Comparison of ENCODE assay signal across 12 cellular contexts in the genomic region with DNA sequence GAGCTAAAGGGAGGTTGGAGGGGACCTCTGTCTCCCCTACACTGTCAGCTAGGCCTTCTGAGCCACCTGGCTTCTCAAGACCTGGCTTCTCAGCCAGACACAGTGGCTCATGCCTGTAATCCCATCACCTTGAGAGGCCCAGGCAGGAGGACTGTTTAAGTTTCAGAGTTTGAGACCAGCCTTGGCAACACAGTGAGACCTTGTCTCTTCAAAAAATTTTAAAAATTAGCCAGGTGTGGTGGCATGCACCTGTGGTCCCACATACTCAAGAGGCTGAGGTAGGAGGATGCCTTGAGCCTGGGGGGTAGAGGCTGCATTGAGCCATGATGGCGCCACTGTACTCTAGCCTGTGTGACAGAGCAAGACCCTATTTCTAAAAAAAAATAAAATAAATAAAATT. TPM values are rescaled to one million over a fixed set of nuclear protein-coding genes. Genes with fewer than 3 reads are reported as not detected.
DNase-seq lines count a peak whose midpoint lies in the region; ATAC-seq and TF ChIP-seq lines count a peak whose summit lies in the region.
"Had no signal": no experiment of that assay in that cellular context is flagged by ENCODE, and none has a peak within 500 bp of the region (broad histone marks: within the 10 kb centered on the region; RNA-seq: fewer than 3 reads in every experiment).

No MANE protein-coding gene starts in this region.

- CTCF ChIA-PET in activated naive CD4-positive, alpha-beta T cell treated with anti-CD3 and anti-CD28 coated beads, Interleukin-2, amount 10 ng/mL, durations not matched to agents 7 days and 5 days (lab: Charles Lee): interaction anchor here (1.4 to 3.2 kb wide), 3 partner anchors 13 to 31 kb away, joined by 3 to 15 read pairs (median 4); no protein-coding TSS in a partner anchor
- CTCF ChIA-PET in activated CD4-positive, alpha-beta memory T cell treated with anti-CD3 and anti-CD28 coated beads, Interleukin-2, amount 10 ng/mL, durations not matched to agents 7 days and 5 days (lab: Charles Lee): interaction anchor here (0.7 to 4.0 kb wide), 13 partner anchors 10 to 107 kb away, joined by 3 to 17 read pairs (median 4); no protein-coding TSS in a partner anchor

- ATAC-seq in GM21360 (IDR thresholded peaks at IDR 0.05; ENCODE audit: unreplicated experiment): no peak

- TF ChIP-seq CTCF in stomach (IDR thresholded peaks at IDR 0.05): no peak

- H3K27ac ChIP-seq in iPS-20b (ENCODE audit: low read length) (peak overlapping the region; percentile 7), stomach (peak overlapping the region in 4 of 5 donors; percentile 7 to 63 (median 20))

- H3K9me3 Mint-ChIP-seq in activated naive CD4-positive, alpha-beta T cell treated with anti-CD3 and anti-CD28 coated beads, Interleukin-2, amount 10 ng/mL, durations not matched to agents 7 days and 5 days: no peaks in the 10 kb centered on the region
- H3K9me3 Mint-ChIP-seq in activated CD4-positive, alpha-beta memory T cell treated with anti-CD3 and anti-CD28 coated beads, Interleukin-2, amount 10 ng/mL, durations not matched to agents 7 days and 5 days: no peaks in the 10 kb centered on the region

- no peak overlapping the region for H3K4me3 ChIP-seq in iPS-20b (ENCODE audit: low read length)
- no peak overlapping the region for H3K4me3 ChIP-seq in stomach

- peaks cover 45% of the 10 kb centered on the region for H3K4me1 ChIP-seq in iPS-20b (ENCODE audit: insufficient read depth, low read length)
- H3K4me1 ChIP-seq in stomach: peaks cover 24 to 74% (median 50%) of the 10 kb centered on the region in 4 donors

- peak overlapping the region; percentile 87 for H3K27ac Mint-ChIP-seq in activated naive CD4-positive, alpha-beta T cell treated with anti-CD3 and anti-CD28 coated beads, Interleukin-2, amount 10 ng/mL, durations not matched to agents 7 days and 5 days
- peak overlapping the region; percentile 93 for H3K27ac Mint-ChIP-seq in activated CD4-positive, alpha-beta memory T cell treated with anti-CD3 and anti-CD28 coated beads, Interleukin-2, amount 10 ng/mL, durations not matched to agents 7 days and 5 days

- POLR2A ChIA-PET in activated CD4-positive, alpha-beta memory T cell treated with anti-CD3 and anti-CD28 coated beads, Interleukin-2, amount 10 ng/mL, durations not matched to agents 7 days and 5 days (lab: Charles Lee): interaction anchor here (0.8 to 6.7 kb wide), 21 partner anchors 10 to 365 kb away, joined by 4 to 114 read pairs (median 8); partner anchors contain the start of genes COMMD3 and PIP4K2A

- H3K9me3 ChIP-seq in iPS-20b (ENCODE audit: insufficient read depth, low read depth, low read length): no peaks in the 10 kb centered on the region
- H3K9me3 ChIP-seq in stomach: no peaks in the 10 kb centered on the region

- 90 to 100% (median 95%) methylated on average over 1 of the region's 1 CpG for WGBS in stomach, 5 donors

- DNase-seq in activated naive CD4-positive, alpha-beta T cell treated with anti-CD3 and anti-CD28 coated beads, Interleukin-2, amount 10 ng/mL, durations not matched to agents 7 days and 5 days: no peak
- DNase-seq in activated naive CD4-positive, alpha-beta T cell treated with anti-CD3 and anti-CD28 coated beads, Interleukin-2, amount 50 U/mL, for 16 hours: no peak
- DNase-seq in activated CD4-positive, alpha-beta memory T cell treated with anti-CD3 and anti-CD28 coated beads, Interleukin-2, amount 10 ng/mL, durations not matched to agents 7 days and 5 days: no peak
- no peak for DNase-seq in stomach
- no peak for DNase-seq in head of caudate nucleus
- no peak for DNase-seq in pons (ENCODE audit: low spot score)
- DNase-seq: DMS79; NCI-H2107; posterior cingulate gyrus; stimulated activated CD8-positive, alpha-beta memory T cell treated with anti-CD3 and anti-CD28 coated beads, Interleukin-4, amount 100 ng/mL, for 48 hours had no signal

- intact Hi-C loops in stomach (cut with DNase I; ENCODE audit: low total_unique reads) (no loop called here), head of caudate nucleus (cut with DNase I) (no loop called here)

- H3K27me3 ChIP-seq in iPS-20b (ENCODE audit: insufficient read depth, low read length): no peaks in the 10 kb centered on the region
- no peaks in the 10 kb centered on the region for H3K27me3 ChIP-seq in stomach

- H3K27me3 Mint-ChIP-seq in activated naive CD4-positive, alpha-beta T cell treated with anti-CD3 and anti-CD28 coated beads, Interleukin-2, amount 10 ng/mL, durations not matched to agents 7 days and 5 days: no peaks in the 10 kb centered on the region
- H3K27me3 Mint-ChIP-seq in activated CD4-positive, alpha-beta memory T cell treated with anti-CD3 and anti-CD28 coated beads, Interleukin-2, amount 10 ng/mL, durations not matched to agents 7 days and 5 days: no peaks in the 10 kb centered on the region

- peaks cover 22% of the 10 kb centered on the region for H3K36me3 Mint-ChIP-seq in activated naive CD4-positive, alpha-beta T cell treated with anti-CD3 and anti-CD28 coated beads, Interleukin-2, amount 10 ng/mL, durations not matched to agents 7 days and 5 days
- H3K36me3 Mint-ChIP-seq in activated CD4-positive, alpha-beta memory T cell treated with anti-CD3 and anti-CD28 coated beads, Interleukin-2, amount 10 ng/mL, durations not matched to agents 7 days and 5 days (ENCODE audit: low read depth): peaks cover 17% of the 10 kb centered on the region

- no peak for TF ChIP-seq POLR2A in stomach (IDR thresholded peaks at IDR 0.05)

- H3K4me3 Mint-ChIP-seq in activated naive CD4-positive, alpha-beta T cell treated with anti-CD3 and anti-CD28 coated beads, Interleukin-2, amount 10 ng/mL, durations not matched to agents 7 days and 5 days: peak overlapping the region; percentile 37
- peak overlapping the region; percentile 43 for H3K4me3 Mint-ChIP-seq in activated CD4-positive, alpha-beta memory T cell treated with anti-CD3 and anti-CD28 coated beads, Interleukin-2, amount 10 ng/mL, durations not matched to agents 7 days and 5 days

- peaks cover 94% of the 10 kb centered on the region for H3K4me1 Mint-ChIP-seq in activated naive CD4-positive, alpha-beta T cell treated with anti-CD3 and anti-CD28 coated beads, Interleukin-2, amount 10 ng/mL, durations not matched to agents 7 days and 5 days
- H3K4me1 Mint-ChIP-seq in activated CD4-positive, alpha-beta memory T cell treated with anti-CD3 and anti-CD28 coated beads, Interleukin-2, amount 10 ng/mL, durations not matched to agents 7 days and 5 days: peaks cover 90% of the 10 kb centered on the region

- H3K36me3 ChIP-seq in iPS-20b (ENCODE audit: insufficient read depth, low read depth, low read length) (0 out of 2 replicates have a peak, but pooled peaks cover 4% of the 10 kb centered on the region), stomach (no peaks in the 10 kb centered on the region)

- no peak for TF ChIP-seq EP300 in stomach (IDR thresholded peaks at IDR 0.05)

- H3K9ac ChIP-seq in iPS-20b (ENCODE audit: low read depth, low read length): no peak overlapping the region; the same call in 1 of the 2 replicates

RNA-seq across cellular contexts. Expression of gene PIP4K2A, which starts 33.1 kb away (rescaled TPM):
- total RNA-seq in activated CD4-positive, alpha-beta memory T cell treated with anti-CD3 and anti-CD28 coated beads, Interleukin-2, amount 10 ng/mL, durations not matched to agents 7 days and 5 days: 100 to 1,000 TPM; 126 to 137 TPM
- 10 to 100 TPM in 4 of 5 donors, 1 to 10 TPM in 1; 6.7 to 61.3 (median 18.3) TPM for total RNA-seq in stomach
- polyA plus RNA-seq in stomach: 10 to 100 TPM in 1 of 3 donors, 1 to 10 TPM in 2; 8.0 to 12.1 (median 9.4) TPM
